ENCODE assay signal across 9 cellular contexts in the genomic region with DNA sequence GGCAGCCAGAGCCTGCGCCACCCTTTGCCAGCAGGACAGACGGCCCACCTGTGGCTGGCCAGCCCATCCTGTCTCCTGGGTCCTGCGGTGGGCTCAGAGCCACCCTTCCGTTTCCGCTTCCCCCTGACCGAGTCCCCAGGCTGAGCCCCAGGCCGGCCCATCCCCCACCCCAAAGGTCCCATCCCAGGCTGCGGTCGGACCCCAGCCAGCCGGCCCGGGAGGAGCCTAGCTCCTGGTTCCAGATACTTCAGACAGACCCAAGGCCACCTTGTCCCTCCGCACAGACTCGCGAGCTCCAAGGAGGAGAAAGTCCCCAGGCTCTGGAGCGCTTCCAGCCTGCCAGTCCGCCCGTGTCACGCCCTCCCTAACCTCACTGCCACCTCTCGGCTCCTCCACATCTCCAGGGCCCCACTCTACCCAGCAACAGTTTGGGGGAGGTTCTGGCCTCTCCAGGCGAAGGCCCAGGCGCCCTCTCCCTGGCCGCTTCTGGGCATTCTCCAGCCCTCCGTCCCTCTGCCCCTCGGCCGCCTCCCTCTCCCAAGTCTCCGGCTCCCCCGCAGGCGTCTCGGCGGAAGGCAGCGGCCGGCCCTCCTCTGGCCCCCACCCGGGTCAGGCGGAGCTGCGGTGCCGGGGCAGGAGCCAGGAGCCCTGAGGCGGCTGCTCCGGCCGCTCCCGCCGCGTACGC. TPM values are rescaled to one million over a fixed set of nuclear protein-coding genes. Genes with fewer than 3 reads are reported as not detected.
A peak's percentile ranks its signal among the peaks of the same experiment; 100 is the strongest.
DNase-seq lines count a peak whose midpoint lies in the region; ATAC-seq and FAIRE-seq lines count a peak whose summit lies in the region.
"Had no signal": no experiment of that assay in that cellular context is flagged by ENCODE, and none has a peak within 500 bp of the region (broad histone marks: within the 10 kb centered on the region; RNA-seq: fewer than 3 reads in every experiment).

No MANE protein-coding gene starts in this region.

- H3K9me3 Mint-ChIP-seq in activated naive CD4-positive, alpha-beta T cell treated with anti-CD3 and anti-CD28 coated beads, Interleukin-2, amount 50 U/mL, for 24 hours: no peaks in the 10 kb centered on the region

- FAIRE-seq in urothelium cell line (lab: Jason Lieb, UNC): no peak

- H3K27ac Mint-ChIP-seq in activated naive CD4-positive, alpha-beta T cell treated with anti-CD3 and anti-CD28 coated beads, Interleukin-2, amount 50 U/mL, for 24 hours: no peak overlapping the region

- no peak overlapping the region for H3K27ac ChIP-seq in mesodermal cell (ENCODE audit: low read depth, low read length, severe bottlenecking)

- H3K4me1 ChIP-seq in mesodermal cell (ENCODE audit: control insufficient read depth, insufficient read depth, low read length, poor library complexity, severe bottlenecking): peaks cover 3% of the 10 kb centered on the region

- peak overlapping the region; percentile 44 for H3K4me3 Mint-ChIP-seq in activated naive CD4-positive, alpha-beta T cell treated with anti-CD3 and anti-CD28 coated beads, Interleukin-2, amount 50 U/mL, for 24 hours

- H3K4me1 Mint-ChIP-seq in activated naive CD4-positive, alpha-beta T cell treated with anti-CD3 and anti-CD28 coated beads, Interleukin-2, amount 50 U/mL, for 24 hours: peaks cover 10% of the 10 kb centered on the region

- ATAC-seq in HG02571 (IDR thresholded peaks at IDR 0.05; ENCODE audit: unreplicated experiment) (no peak), HG03520 (IDR thresholded peaks at IDR 0.05; ENCODE audit: unreplicated experiment) (no peak)

- no peaks in the 10 kb centered on the region for H3K9me3 ChIP-seq in mesodermal cell (ENCODE audit: control insufficient read depth, low read length)

- peak overlapping the region; percentile 55 for H3K4me3 ChIP-seq in mesodermal cell (ENCODE audit: extremely low read depth, insufficient read depth, low read length, poor library complexity, severe bottlenecking)

- H3K27me3 Mint-ChIP-seq in activated naive CD4-positive, alpha-beta T cell treated with anti-CD3 and anti-CD28 coated beads, Interleukin-2, amount 50 U/mL, for 24 hours: peaks cover 17% of the 10 kb centered on the region

- DNase-seq in activated naive CD4-positive, alpha-beta T cell treated with anti-CD3 and anti-CD28 coated beads, Interleukin-2, amount 50 U/mL, for 16 hours: no peak
- DNase-seq in cerebellar cortex (ENCODE audit: low spot score): peak; percentile 44
- DNase-seq in urothelium cell line (ENCODE audit: low spot score): peak; percentile 54
- no peak for DNase-seq in ureter (ENCODE audit: low spot score)

- no peaks in the 10 kb centered on the region for H3K36me3 ChIP-seq in mesodermal cell (ENCODE audit: control insufficient read depth, insufficient read depth, low read length)

- H3K36me3 Mint-ChIP-seq in activated naive CD4-positive, alpha-beta T cell treated with anti-CD3 and anti-CD28 coated beads, Interleukin-2, amount 50 U/mL, for 24 hours: no peaks in the 10 kb centered on the region

- 2% methylated on average over 17 to 36 of the region's 43 CpGs for WGBS in mesodermal cell (ENCODE audit: insufficient coverage in 2 of 2), 2 experiments

RNA-seq across cellular contexts. Expression of a gene that starts 0.8 kb away (rescaled TPM):
- 7.0 TPM for polyA plus RNA-seq in mesodermal cell (2013, experiment 1 of 2)
- 5.0 TPM for polyA plus RNA-seq in mesodermal cell (2013, experiment 2 of 2)
- total RNA-seq in ureter: 2.1 TPM
- total RNA-seq: mononuclear cell had no signal

Comparison
In these comparisons a context has a peak if more than half of its experiments do, and no peak if none do; other contexts are left out.
1. DNase-seq: peak in cerebellar cortex (single experiment) and urothelium cell line (single experiment); none in activated naive CD4-positive, alpha-beta T cell treated with anti-CD3 and anti-CD28 coated beads, Interleukin-2, amount 50 U/mL, for 16 hours (single experiment) and ureter (single experiment).